ENCODE assay signal across 21 cellular contexts in the genomic region with DNA sequence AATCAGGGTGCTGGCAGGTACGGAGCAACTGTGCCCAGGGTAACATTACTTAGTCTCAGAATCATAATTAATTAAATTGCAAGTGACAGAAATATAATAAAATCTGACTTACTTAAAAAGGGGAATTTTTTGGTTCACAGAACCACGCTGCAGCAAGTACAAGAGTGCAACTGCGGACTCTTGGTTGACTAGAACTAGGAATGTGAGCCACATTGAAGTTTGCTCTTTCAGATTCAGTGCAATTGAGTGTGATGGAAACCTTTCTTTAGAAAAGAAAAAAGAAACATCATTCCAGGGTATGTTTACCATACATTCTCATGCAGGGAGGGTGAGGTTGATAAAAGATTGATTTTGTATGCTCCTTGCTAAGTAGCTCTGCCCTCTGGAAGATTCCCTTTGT. TPM values are rescaled to one million over a fixed set of nuclear protein-coding genes. Genes with fewer than 3 reads are reported as not detected.
DNase-seq lines count a peak whose midpoint lies in the region; ATAC-seq lines count a peak whose summit lies in the region.
"Had no signal": no experiment of that assay in that cellular context is flagged by ENCODE, and none has a peak within 500 bp of the region (broad histone marks: within the 10 kb centered on the region; RNA-seq: fewer than 3 reads in every experiment).

No MANE protein-coding gene starts in this region.

- H3K27me3 Mint-ChIP-seq in T-helper 2 cell treated with Interferon-gamma antibody and Interleukin-4, amounts not matched to agents 5 μg/mL and 100 μg/mL, for 36 hours (ENCODE audit: low read depth): no peaks in the 10 kb centered on the region
- no peaks in the 10 kb centered on the region for H3K27me3 Mint-ChIP-seq in stimulated activated naive CD8-positive, alpha-beta T cell treated with anti-CD3 and anti-CD28 coated beads, Interleukin-15, Interleukin-2, amounts not matched to agents 100 ng/mL and 50 ng/mL, for 24 hours
- H3K27me3 Mint-ChIP-seq in activated naive CD8-positive, alpha-beta T cell treated with anti-CD3 and anti-CD28 coated beads, Interleukin-2, amount 50 U/mL, for 24 hours: no peaks in the 10 kb centered on the region

- peaks cover 21% of the 10 kb centered on the region for H3K36me3 Mint-ChIP-seq in T-helper 2 cell treated with Interferon-gamma antibody and Interleukin-4, amounts not matched to agents 5 μg/mL and 100 μg/mL, for 36 hours (ENCODE audit: low read depth)
- no peaks in the 10 kb centered on the region for H3K36me3 Mint-ChIP-seq in stimulated activated naive CD8-positive, alpha-beta T cell treated with anti-CD3 and anti-CD28 coated beads, Interleukin-15, Interleukin-2, amounts not matched to agents 100 ng/mL and 50 ng/mL, for 24 hours (ENCODE audit: low read depth)
- no peaks in the 10 kb centered on the region for H3K36me3 Mint-ChIP-seq in activated naive CD8-positive, alpha-beta T cell treated with anti-CD3 and anti-CD28 coated beads, Interleukin-2, amount 50 U/mL, for 24 hours (ENCODE audit: low read depth)

- peak overlapping the region; percentile 70 for H3K27ac Mint-ChIP-seq in T-helper 2 cell treated with Interferon-gamma antibody and Interleukin-4, amounts not matched to agents 5 μg/mL and 100 μg/mL, for 36 hours
- H3K27ac Mint-ChIP-seq in stimulated activated naive CD8-positive, alpha-beta T cell treated with anti-CD3 and anti-CD28 coated beads, Interleukin-15, Interleukin-2, amounts not matched to agents 100 ng/mL and 50 ng/mL, for 24 hours: peak overlapping the region; percentile 77
- H3K27ac Mint-ChIP-seq in activated naive CD8-positive, alpha-beta T cell treated with anti-CD3 and anti-CD28 coated beads, Interleukin-2, amount 50 U/mL, for 24 hours: peak overlapping the region; percentile 60

- no peak overlapping the region for H3K4me3 Mint-ChIP-seq in T-helper 2 cell treated with Interferon-gamma antibody and Interleukin-4, amounts not matched to agents 5 μg/mL and 100 μg/mL, for 36 hours
- H3K4me3 Mint-ChIP-seq in stimulated activated naive CD8-positive, alpha-beta T cell treated with anti-CD3 and anti-CD28 coated beads, Interleukin-15, Interleukin-2, amounts not matched to agents 100 ng/mL and 50 ng/mL, for 24 hours: no peak overlapping the region
- no peak overlapping the region for H3K4me3 Mint-ChIP-seq in activated naive CD8-positive, alpha-beta T cell treated with anti-CD3 and anti-CD28 coated beads, Interleukin-2, amount 50 U/mL, for 24 hours

- peaks cover 16% of the 10 kb centered on the region for H3K9me3 Mint-ChIP-seq in T-helper 2 cell treated with Interferon-gamma antibody and Interleukin-4, amounts not matched to agents 5 μg/mL and 100 μg/mL, for 36 hours
- peaks cover 5% of the 10 kb centered on the region for H3K9me3 Mint-ChIP-seq in stimulated activated naive CD8-positive, alpha-beta T cell treated with anti-CD3 and anti-CD28 coated beads, Interleukin-15, Interleukin-2, amounts not matched to agents 100 ng/mL and 50 ng/mL, for 24 hours
- H3K9me3 Mint-ChIP-seq in activated naive CD8-positive, alpha-beta T cell treated with anti-CD3 and anti-CD28 coated beads, Interleukin-2, amount 50 U/mL, for 24 hours: peaks cover 15% of the 10 kb centered on the region

- DNase-seq in T-helper 2 cell treated with Interferon-gamma antibody and Interleukin-4, amounts not matched to agents 5 μg/mL and 100 μg/mL, for 36 hours (ENCODE audit: low spot score): no peak
- no peak for DNase-seq in T-helper 2 cell
- no peak for DNase-seq in stimulated activated naive CD8-positive, alpha-beta T cell treated with anti-CD3 and anti-CD28 coated beads, Interleukin-15, Interleukin-2, amounts not matched to agents 100 U/mL and 50 U/mL, for 24 hours
- no peak for DNase-seq in activated naive CD8-positive, alpha-beta T cell treated with anti-CD3 and anti-CD28 coated beads, Interleukin-2, amount 50 U/mL, for 24 hours
- no peak for DNase-seq in KG1 (lab: John Stamatoyannopoulos, UW)
- no peak for DNase-seq in HT-29 (ENCODE audit: low spot score)
- DNase-seq: Caco-2, DMS53, GM23248, NCI-H1092, NCI-H226, NCI-H526 had no signal

- H3K4me1 Mint-ChIP-seq in T-helper 2 cell treated with Interferon-gamma antibody and Interleukin-4, amounts not matched to agents 5 μg/mL and 100 μg/mL, for 36 hours (ENCODE audit: low read depth): peaks cover 33% of the 10 kb centered on the region
- peaks cover 25% of the 10 kb centered on the region for H3K4me1 Mint-ChIP-seq in stimulated activated naive CD8-positive, alpha-beta T cell treated with anti-CD3 and anti-CD28 coated beads, Interleukin-15, Interleukin-2, amounts not matched to agents 100 ng/mL and 50 ng/mL, for 24 hours (ENCODE audit: low read depth)
- H3K4me1 Mint-ChIP-seq in activated naive CD8-positive, alpha-beta T cell treated with anti-CD3 and anti-CD28 coated beads, Interleukin-2, amount 50 U/mL, for 24 hours: peaks cover 25% of the 10 kb centered on the region

- no peak for ATAC-seq in stimulated activated naive CD8-positive, alpha-beta T cell treated with anti-CD3 and anti-CD28 coated beads, Interleukin-15, Interleukin-2, amounts not matched to agents 100 U/mL and 50 U/mL, for 24 hours
- ATAC-seq in activated naive CD8-positive, alpha-beta T cell treated with anti-CD3 and anti-CD28 coated beads, Interleukin-2, amount 50 U/mL, for 24 hours: no peak
- ATAC-seq in HG02973 (IDR thresholded peaks at IDR 0.05; ENCODE audit: unreplicated experiment): no peak
- ATAC-seq: GM12878, HCT116, K562 had no signal

RNA-seq across cellular contexts. Expression of gene GGTLC1, which starts 45.0 kb away (rescaled TPM):
- total RNA-seq in HT-29 (2014; rRNA removed; shearing (Covaris generic)): not detected in 2 replicates
- total RNA-seq: G401, GM12878, GM23248, K562, MCF 10A, OCI-LY7, RPMI7951 had no signal
